Comparison of ENCODE assay signal across 9 cellular contexts in genomic region chr12:53757095-53757770, GRCh38. TPM values are rescaled to one million over a fixed set of nuclear protein-coding genes. Genes with fewer than 3 reads are reported as not detected.
DNase-seq lines count a peak whose midpoint lies in the region; ATAC-seq and TF ChIP-seq lines count a peak whose summit lies in the region.
"Had no signal": no experiment of that assay in that cellular context is flagged by ENCODE, and none has a peak within 500 bp of the region (broad histone marks: within the 10 kb centered on the region; RNA-seq: fewer than 3 reads in every experiment).

No MANE protein-coding gene starts in this region.

- intact Hi-C loops in cardiac septum (cut with DNase I): no loop called here
- intact Hi-C loops in posterior vena cava (cut with DNase I): no loop called here
- intact Hi-C loops in vagina (cut with DNase I): no loop called here

- H3K27ac Mint-ChIP-seq in IgD-negative memory B cell: peak overlapping the region in 2 of 3 donors; percentile 38 to 39

- H3K9me3 ChIP-seq in DOHH2 (ENCODE audit: control insufficient read depth, insufficient read depth, low read length): no peaks in the 10 kb centered on the region
- H3K9me3 ChIP-seq in vagina: no peaks in the 10 kb centered on the region

- H3K9me3 Mint-ChIP-seq in IgD-negative memory B cell: no peaks in the 10 kb centered on the region

- peaks cover 4 to 10% (median 8%) of the 10 kb centered on the region in 3 donors for H3K4me1 Mint-ChIP-seq in IgD-negative memory B cell

- peak; percentile 84 for DNase-seq in SK-MEL-5 (ENCODE audit: low read depth, low spot score)
- DNase-seq in activated naive CD4-positive, alpha-beta T cell treated with anti-CD3 and anti-CD28 coated beads, Interleukin-2, amount 50 U/mL, for 16 hours: peak; percentile 79
- peak; percentile 87 for DNase-seq in cardiac septum (ENCODE audit: low spot score)
- DNase-seq in posterior vena cava (ENCODE audit: low spot score): peak; percentile 96
- DNase-seq in vagina (ENCODE audit: extremely low spot score in 2 of 2): no peak

- TF ChIP-seq CTCF in DOHH2 (IDR thresholded peaks at IDR 0.05; ENCODE audit: low read depth, low read length, poor library complexity, severe bottlenecking) (peak; percentile 98), vagina (IDR thresholded peaks at IDR 0.05) (peak; percentile 16 to 53 (median 38))

- H3F3A ChIP-seq in DOHH2 (ENCODE audit: control insufficient read depth, insufficient read depth): peaks cover 32% of the 10 kb centered on the region

- peak overlapping the region; percentile 85 for H3K4me3 ChIP-seq in DOHH2 (ENCODE audit: low read length)
- no peak overlapping the region for H3K4me3 ChIP-seq in vagina
- H3K4me3 ChIP-seq: skin epidermis had no signal

- no peaks in the 10 kb centered on the region for H3K36me3 Mint-ChIP-seq in IgD-negative memory B cell

- H4K20me1 ChIP-seq in DOHH2 (ENCODE audit: control insufficient read depth, insufficient read depth, low read depth, low read length): no peaks in the 10 kb centered on the region; the same call in 1 of the 2 replicates

- no peaks in the 10 kb centered on the region for H3K27me3 ChIP-seq in DOHH2 (ENCODE audit: control insufficient read depth, low read length)
- no peaks in the 10 kb centered on the region for H3K27me3 ChIP-seq in vagina

- H3K9me2 ChIP-seq in DOHH2 (replicated peaks; ENCODE audit: control insufficient read depth, low read length): no peaks in the 10 kb centered on the region

- H3K4me2 ChIP-seq in DOHH2 (ENCODE audit: low read length): peak overlapping the region; percentile 87

- H3K4me1 ChIP-seq in DOHH2 (ENCODE audit: control insufficient read depth, low read length) (peaks cover 62% of the 10 kb centered on the region), vagina (peaks cover 6% of the 10 kb centered on the region)

- peaks cover 68% of the 10 kb centered on the region for H3K79me2 ChIP-seq in DOHH2 (ENCODE audit: control insufficient read depth, low read length)

- in situ Hi-C loops in SK-MEL-5 (cut with HindIII; ENCODE audit: low pct_unique_long_range_greater_than_20kb, low sequenced_read_pairs): no loop called here

- peak overlapping the region; percentile 96 for H3K27ac ChIP-seq in DOHH2 (ENCODE audit: low read depth, low read length)
- H3K27ac ChIP-seq in vagina: no peak overlapping the region

- no peak for TF ChIP-seq POLR2A in vagina (IDR thresholded peaks at IDR 0.05)

- H3K36me3 ChIP-seq in DOHH2 (ENCODE audit: control insufficient read depth, low read length) (peaks cover 18% of the 10 kb centered on the region), vagina (no peaks in the 10 kb centered on the region)

- H3K27me3 Mint-ChIP-seq in IgD-negative memory B cell: peaks cover 19% of the 10 kb centered on the region

- peak overlapping the region in 3 of 4 donors; percentile 54 to 71 (median 61) for H3K4me3 Mint-ChIP-seq in IgD-negative memory B cell

- ATAC-seq in GM21529 (IDR thresholded peaks at IDR 0.05; ENCODE audit: unreplicated experiment): peak; percentile 58

RNA-seq across cellular contexts. Expression of gene CISTR, which starts 5.5 kb away (rescaled TPM):
- not detected for polyA plus RNA-seq in IgD-negative memory B cell
- not detected in 2 replicates for total RNA-seq in SK-MEL-5 (2014; rRNA removed; shearing (Covaris generic))
- polyA plus RNA-seq in SK-MEL-5 (2015; cell fraction: cytosol; rRNA removed): not detected in 2 replicates
- not detected in 2 replicates for polyA plus RNA-seq in SK-MEL-5 (2015; cell fraction: nucleus; rRNA removed)
- 0.75 TPM for total RNA-seq in cardiac septum
- total RNA-seq in posterior vena cava: not detected
- total RNA-seq in vagina: not detected

RNA-seq across cellular contexts. Expression of gene CALCOCO1, which starts 30.0 kb away (rescaled TPM):
- 52.0 TPM for polyA plus RNA-seq in IgD-negative memory B cell
- total RNA-seq in SK-MEL-5 (2014; rRNA removed; shearing (Covaris generic)): 40.6 and 43.6 TPM in 2 replicates
- polyA plus RNA-seq in SK-MEL-5 (2015; cell fraction: cytosol; rRNA removed): 38.0 and 41.8 TPM in 2 replicates
- polyA plus RNA-seq in SK-MEL-5 (2015; cell fraction: nucleus; rRNA removed): 291 and 298 TPM in 2 replicates
- 158 TPM for total RNA-seq in cardiac septum
- total RNA-seq in posterior vena cava: 100 to 1,000 TPM; 124 to 131 TPM
- total RNA-seq in vagina: 131 TPM

Comparison
In these comparisons a context has a peak if more than half of its experiments do, and no peak if none do; other contexts are left out.
1. DNase-seq: peak in SK-MEL-5 (single experiment), activated naive CD4-positive, alpha-beta T cell treated with anti-CD3 and anti-CD28 coated beads, Interleukin-2, amount 50 U/mL, for 16 hours (single experiment), cardiac septum (single experiment) and posterior vena cava (single experiment); none in vagina (0 of 2).